ENCODE assay signal across 9 cellular contexts in genomic region chr18:31723639-31723997, GRCh38. TPM values are rescaled to one million over a fixed set of nuclear protein-coding genes. Genes with fewer than 3 reads are reported as not detected.
DNase-seq lines count a peak whose midpoint lies in the region; ATAC-seq and TF ChIP-seq lines count a peak whose summit lies in the region.
"Had no signal": no experiment of that assay in that cellular context is flagged by ENCODE, and none has a peak within 500 bp of the region (broad histone marks: within the 10 kb centered on the region; RNA-seq: fewer than 3 reads in every experiment).

No MANE protein-coding gene starts in this region.

- peak overlapping the region; percentile 51 to 75 (median 64) for H3K27ac ChIP-seq in esophagus squamous epithelium
- no peak overlapping the region for H3K27ac ChIP-seq in osteoblast (ENCODE audit: low read depth, low read length)
- H3K27ac ChIP-seq in upper lobe of left lung, result peak overlapping the region in 3 of 4 donors; percentile 31 to 70 (median 62)

- intact Hi-C loops in esophagus squamous epithelium (cut with DNase I), result loop anchor here (5.0 kb wide), 1 partner anchor 166 kb away; no protein-coding TSS in a partner anchor

- H3K79me2 ChIP-seq in osteoblast (ENCODE audit: insufficient read depth, low read length), result no peaks in the 10 kb centered on the region

- H4K20me1 ChIP-seq in osteoblast (ENCODE audit: insufficient read depth, low read length), result no peaks in the 10 kb centered on the region

- no peaks in the 10 kb centered on the region for H3K9me3 Mint-ChIP-seq in activated naive CD4-positive, alpha-beta T cell treated with anti-CD3 and anti-CD28 coated beads, Interleukin-2, amount 50 U/mL, for 24 hours
- H3K9me3 Mint-ChIP-seq in activated naive CD4-positive, alpha-beta T cell treated with anti-CD3 and anti-CD28 coated beads, Interleukin-2, amount 50 U/mL, for 72 hours, result peaks cover 5 to 7% of the 10 kb centered on the region in 2 donors
- H3K9me3 Mint-ChIP-seq in activated CD4-positive, alpha-beta T cell treated with anti-CD3 and anti-CD28 coated beads, Interleukin-2, amount 10 ng/mL, durations not matched to agents 7 days and 5 days, result peaks cover 5% of the 10 kb centered on the region

- H3K27ac Mint-ChIP-seq in activated naive CD4-positive, alpha-beta T cell treated with anti-CD3 and anti-CD28 coated beads, Interleukin-2, amount 50 U/mL, for 24 hours, result no peak overlapping the region
- no peak overlapping the region for H3K27ac Mint-ChIP-seq in activated naive CD4-positive, alpha-beta T cell treated with anti-CD3 and anti-CD28 coated beads, Interleukin-2, amount 50 U/mL, for 72 hours
- no peak overlapping the region for H3K27ac Mint-ChIP-seq in activated CD4-positive, alpha-beta T cell treated with anti-CD3 and anti-CD28 coated beads, Interleukin-2, amount 10 ng/mL, durations not matched to agents 7 days and 5 days

- H3K4me1 Mint-ChIP-seq in activated naive CD4-positive, alpha-beta T cell treated with anti-CD3 and anti-CD28 coated beads, Interleukin-2, amount 50 U/mL, for 24 hours, result peaks cover 6% of the 10 kb centered on the region
- peaks cover 4% of the 10 kb centered on the region for H3K4me1 Mint-ChIP-seq in activated CD4-positive, alpha-beta T cell treated with anti-CD3 and anti-CD28 coated beads, Interleukin-2, amount 10 ng/mL, durations not matched to agents 7 days and 5 days

- H3K4me1 ChIP-seq in esophagus squamous epithelium (peaks cover 0 to 25% (median 2%) of the 10 kb centered on the region in 3 donors), osteoblast (ENCODE audit: insufficient read depth, low read length) (peaks cover 4% of the 10 kb centered on the region), upper lobe of left lung (peaks cover 4 to 11% (median 7%) of the 10 kb centered on the region in 4 donors)

- CTCF ChIA-PET in activated CD4-positive, alpha-beta T cell treated with anti-CD3 and anti-CD28 coated beads, Interleukin-2, amount 10 ng/mL, durations not matched to agents 7 days and 5 days (lab: Charles Lee), result interaction anchor here (1.4 kb wide), 1 partner anchor 39 kb away, joined by 3 read pairs; the partner anchor contains the start of gene B4GALT6

- TF ChIP-seq CTCF in esophagus squamous epithelium (IDR thresholded peaks at IDR 0.05) (no peak), osteoblast (IDR thresholded peaks at IDR 0.05; ENCODE audit: extremely low read depth, low read depth, low read length) (no peak), upper lobe of left lung (IDR thresholded peaks at IDR 0.05) (no peak)

- H3K4me3 ChIP-seq in esophagus squamous epithelium (peak overlapping the region; percentile 42 to 69 (median 55)), osteoblast (ENCODE audit: insufficient read depth, low read length) (peak overlapping the region; percentile 74), upper lobe of left lung (peak overlapping the region in 3 of 4 donors; percentile 41 to 55 (median 51))

- no peaks in the 10 kb centered on the region for H3K36me3 Mint-ChIP-seq in activated naive CD4-positive, alpha-beta T cell treated with anti-CD3 and anti-CD28 coated beads, Interleukin-2, amount 50 U/mL, for 24 hours
- H3K36me3 Mint-ChIP-seq in activated naive CD4-positive, alpha-beta T cell treated with anti-CD3 and anti-CD28 coated beads, Interleukin-2, amount 50 U/mL, for 72 hours, result peaks cover 0 to 5% of the 10 kb centered on the region in 2 donors
- peaks cover 3% of the 10 kb centered on the region for H3K36me3 Mint-ChIP-seq in activated CD4-positive, alpha-beta T cell treated with anti-CD3 and anti-CD28 coated beads, Interleukin-2, amount 10 ng/mL, durations not matched to agents 7 days and 5 days (ENCODE audit: low read depth)

- H2AFZ ChIP-seq in osteoblast (ENCODE audit: low read length), result no peak overlapping the region

- no peak for TF ChIP-seq EP300 in upper lobe of left lung (IDR thresholded peaks at IDR 0.05)

- peak overlapping the region; percentile 6 for H3K4me3 Mint-ChIP-seq in activated naive CD4-positive, alpha-beta T cell treated with anti-CD3 and anti-CD28 coated beads, Interleukin-2, amount 50 U/mL, for 24 hours
- no peak overlapping the region for H3K4me3 Mint-ChIP-seq in activated CD4-positive, alpha-beta T cell treated with anti-CD3 and anti-CD28 coated beads, Interleukin-2, amount 10 ng/mL, durations not matched to agents 7 days and 5 days

- TF ChIP-seq POLR2A in esophagus squamous epithelium (IDR thresholded peaks at IDR 0.05) (no peak), upper lobe of left lung (IDR thresholded peaks at IDR 0.05) (no peak)

- peak overlapping the region; percentile 86 for H3K4me2 ChIP-seq in osteoblast (ENCODE audit: insufficient read depth, low read length)

- 10 to 34% methylated on average over 5 to 7 of the region's 7 CpGs for WGBS in esophagus squamous epithelium, 2 donors
- 64 to 68% methylated on average over 5 to 7 of the region's 7 CpGs for WGBS in upper lobe of left lung, 2 donors

- H3K36me3 ChIP-seq in esophagus squamous epithelium (no peaks in the 10 kb centered on the region), osteoblast (ENCODE audit: insufficient read depth, low read length) (no peaks in the 10 kb centered on the region), upper lobe of left lung (no peaks in the 10 kb centered on the region)

- POLR2A ChIA-PET in activated CD4-positive, alpha-beta T cell treated with anti-CD3 and anti-CD28 coated beads, Interleukin-2, amount 10 ng/mL, durations not matched to agents 7 days and 5 days (lab: Charles Lee), result no interaction called here

- H3K9me3 ChIP-seq in esophagus squamous epithelium, result peaks cover 0 to 10% (median 9%) of the 10 kb centered on the region in 3 donors
- H3K9me3 ChIP-seq in osteoblast (ENCODE audit: low read depth, low read length), result no peaks in the 10 kb centered on the region
- peaks cover 0 to 9% (median 3%) of the 10 kb centered on the region in 4 donors for H3K9me3 ChIP-seq in upper lobe of left lung

- no peaks in the 10 kb centered on the region for H3K27me3 ChIP-seq in esophagus squamous epithelium
- H3K27me3 ChIP-seq in osteoblast (ENCODE audit: insufficient read depth, low read length), result peaks cover 3% of the 10 kb centered on the region
- peaks cover 0 to 3% (median 0%) of the 10 kb centered on the region in 4 donors for H3K27me3 ChIP-seq in upper lobe of left lung

- no peak for DNase-seq in activated naive CD4-positive, alpha-beta T cell treated with anti-CD3 and anti-CD28 coated beads, Interleukin-2, amount 50 U/mL, for 72 hours (ENCODE audit: low spot score in 2 of 2)
- DNase-seq in esophagus squamous epithelium (lab: John Stamatoyannopoulos, UW) (no peak), osteoblast (ENCODE audit: insufficient read length, low spot score, missing footprints) (no peak), upper lobe of left lung (no peak), occipital lobe (lab: John Stamatoyannopoulos, UW) (no peak)
- no peak for DNase-seq in activated CD4-positive, alpha-beta T cell treated with anti-CD3 and anti-CD28 coated beads, Interleukin-2, amount 10 ng/mL, durations not matched to agents 7 days and 5 days
- DNase-seq: stimulated activated naive B cell treated with anti-CD40 and anti-IgM and Interleukin-4, amounts not matched to agents 10 μg/mL and 1 μg/mL and 100 μg/mL, for 72 hours had no signal

- H3K27me3 Mint-ChIP-seq in activated naive CD4-positive, alpha-beta T cell treated with anti-CD3 and anti-CD28 coated beads, Interleukin-2, amount 50 U/mL, for 24 hours, result peaks cover 27% of the 10 kb centered on the region
- H3K27me3 Mint-ChIP-seq in activated CD4-positive, alpha-beta T cell treated with anti-CD3 and anti-CD28 coated beads, Interleukin-2, amount 10 ng/mL, durations not matched to agents 7 days and 5 days, result peaks cover 27% of the 10 kb centered on the region

- ATAC-seq in activated naive CD4-positive, alpha-beta T cell treated with anti-CD3 and anti-CD28 coated beads, Interleukin-2, amount 50 U/mL, for 72 hours, result no peak
- ATAC-seq in upper lobe of left lung (ENCODE audit: low FRiP score in 2 of 2), result no peak
- ATAC-seq in GM21529 (IDR thresholded peaks at IDR 0.05; ENCODE audit: unreplicated experiment), result no peak

RNA-seq across cellular contexts. Expression of gene SLC25A52, which starts 37.1 kb away (rescaled TPM):
- not detected for total RNA-seq in activated naive CD4-positive, alpha-beta T cell treated with anti-CD3 and anti-CD28 coated beads, Interleukin-2, amount 50 U/mL, for 72 hours
- total RNA-seq in esophagus squamous epithelium (not detected), osteoblast (not detected in 2 replicates), upper lobe of left lung (not detected), occipital lobe (not detected)
- not detected for total RNA-seq in activated CD4-positive, alpha-beta T cell treated with anti-CD3 and anti-CD28 coated beads, Interleukin-2, amount 10 ng/mL, durations not matched to agents 7 days and 5 days

RNA-seq across cellular contexts. Expression of gene B4GALT6, which starts 39.2 kb away (rescaled TPM):
- 1 to 10 TPM in 1 of 2 donors, under 1 TPM in 1; 0.64 to 7.7 TPM for total RNA-seq in activated naive CD4-positive, alpha-beta T cell treated with anti-CD3 and anti-CD28 coated beads, Interleukin-2, amount 50 U/mL, for 72 hours
- total RNA-seq in esophagus squamous epithelium, result 1 to 10 TPM; 2.5 to 3.6 (median 3.0) TPM
- 2.2 and 2.9 TPM in 2 replicates for total RNA-seq in osteoblast
- 1 to 10 TPM in 4 of 6 donors, under 1 TPM in 1, not detected in 1; 0.55 to 3.4 (median 1.8) TPM for total RNA-seq in upper lobe of left lung
- 1 to 10 TPM; 1.1 to 2.0 TPM for total RNA-seq in activated CD4-positive, alpha-beta T cell treated with anti-CD3 and anti-CD28 coated beads, Interleukin-2, amount 10 ng/mL, durations not matched to agents 7 days and 5 days
- total RNA-seq in occipital lobe, result 8.1 TPM
